Comparison of ENCODE assay signal across 11 cellular contexts in the genomic region with DNA sequence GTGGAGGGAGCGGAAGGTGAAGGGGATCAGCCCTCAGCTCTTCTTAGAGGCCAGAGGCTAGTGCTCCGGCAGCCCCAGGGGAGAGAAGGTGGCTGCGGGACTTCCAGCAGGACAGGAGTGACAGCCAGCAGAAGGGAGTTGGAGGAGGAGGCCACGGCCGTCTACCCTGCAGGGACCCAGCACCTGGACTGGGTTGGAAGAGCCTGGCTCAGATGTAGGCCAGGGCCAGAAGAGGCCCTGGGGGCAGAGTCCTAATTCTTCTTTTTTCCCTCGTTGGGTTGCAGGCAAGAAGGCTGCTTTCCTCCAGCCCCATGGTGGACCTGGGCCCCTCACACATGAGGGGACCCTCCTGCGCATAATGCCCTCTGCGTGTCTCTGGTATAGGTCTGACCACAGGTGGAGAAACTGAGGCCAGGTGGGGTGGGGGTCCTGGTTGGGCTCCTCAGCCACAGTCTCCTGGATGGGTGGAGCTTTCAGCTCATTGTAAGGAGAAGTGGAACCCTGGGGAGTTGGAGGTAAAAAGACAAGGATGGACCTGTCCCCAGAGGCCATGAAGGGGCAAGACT. TPM values are rescaled to one million over a fixed set of nuclear protein-coding genes. Genes with fewer than 3 reads are reported as not detected.
DNase-seq lines count a peak whose midpoint lies in the region; ATAC-seq, FAIRE-seq and TF ChIP-seq lines count a peak whose summit lies in the region.
"Had no signal": no experiment of that assay in that cellular context is flagged by ENCODE, and none has a peak within 500 bp of the region (broad histone marks: within the 10 kb centered on the region; RNA-seq: fewer than 3 reads in every experiment).

No MANE protein-coding gene starts in this region.

- H4K20me1 ChIP-seq in OCI-LY7 (ENCODE audit: insufficient read depth, low read length): no peaks in the 10 kb centered on the region

- H3K79me2 ChIP-seq in OCI-LY7 (ENCODE audit: insufficient read depth, low read depth, low read length): no peaks in the 10 kb centered on the region

- TF ChIP-seq POLR2A in sigmoid colon (IDR thresholded peaks at IDR 0.05) (no peak), GM18505 (IDR thresholded peaks at IDR 0.05; ENCODE audit: borderline replicate concordance, extremely low read depth, insufficient read depth, insufficient read length) (no peak)

- peak overlapping the region; percentile 31 for H3K4me2 ChIP-seq in OCI-LY7 (ENCODE audit: low read length)

- H3K36me3 Mint-ChIP-seq in Caco-2 (ENCODE audit: insufficient read depth, unreplicated experiment): peaks cover 5% of the 10 kb centered on the region

- DNase-seq in GM12864 (ENCODE audit: low read depth): no peak
- no peak for DNase-seq in OCI-LY7 (ENCODE audit: low spot score)
- DNase-seq in sigmoid colon: no peak
- DNase-seq in Caco-2: no peak
- no peak for DNase-seq in urothelium cell line (ENCODE audit: low spot score)
- DNase-seq in NCI-H1092 (lab: John Stamatoyannopoulos, UW): no peak

- CTCF ChIA-PET in OCI-LY7 (lab: Charles Lee; ENCODE audit: unreplicated experiment): no interaction called here
- CTCF ChIA-PET in Caco-2 (lab: Charles Lee): interaction anchor here (2.1 to 2.5 kb wide), 3 partner anchors 21 to 62 kb away, joined by 4 to 14 read pairs (median 7); partner anchors contain the start of genes C1QTNF5 and USP2

- H3K27ac ChIP-seq in OCI-LY7 (ENCODE audit: low read depth, low read length, poor library complexity, severe bottlenecking) (peak overlapping the region; percentile 9), esophagus (ENCODE audit: low read depth in 2 of 2, low read length in 1 of 2) (peak overlapping the region; percentile 89 to 92), sigmoid colon (peak overlapping the region; percentile 93 to 99 (median 96))
- H3K27ac ChIP-seq: SJSA1 had no signal

- H3K27me3 ChIP-seq in esophagus (ENCODE audit: control insufficient read depth in 1 of 2, insufficient read depth in 2 of 2, low read length in 2 of 2) (no peaks in the 10 kb centered on the region), sigmoid colon (no peaks in the 10 kb centered on the region), Caco-2 (replicated peaks; ENCODE audit: control insufficient read depth, insufficient read depth, low read length) (peaks cover 7% of the 10 kb centered on the region)
- H3K27me3 ChIP-seq: SJSA1 had no signal

- no peak for FAIRE-seq in urothelium cell line (lab: Jason Lieb, UNC)

- no peaks in the 10 kb centered on the region for H3K9me3 Mint-ChIP-seq in Caco-2 (ENCODE audit: unreplicated experiment)

- BruUV-seq in OCI-LY7 (replicated peaks; lab: Mats Ljungman, UMichigan): no TSS peak
- no TSS peak for BruUV-seq in Caco-2 (replicated peaks; lab: Mats Ljungman, UMichigan)

- no peak for TF ChIP-seq CTCF in GM12864 (IDR thresholded peaks at IDR 0.05; ENCODE audit: low read depth, low read length, missing control alignments)
- no peak for TF ChIP-seq CTCF in OCI-LY7 (conservative IDR thresholded peaks at IDR 0.05; ENCODE audit: low read length)
- TF ChIP-seq CTCF in sigmoid colon (IDR thresholded peaks at IDR 0.05): no peak
- no peak for TF ChIP-seq CTCF in Caco-2 (IDR thresholded peaks at IDR 0.05; ENCODE audit: insufficient read depth in 1 of 2, low read depth in 1 of 2, low read length in 1 of 2, severe bottlenecking in 1 of 2, unreplicated experiment in 1 of 2)

- peaks cover 58% of the 10 kb centered on the region for H3K4me1 ChIP-seq in OCI-LY7 (ENCODE audit: insufficient read depth, low read length, poor library complexity, severe bottlenecking)
- peaks cover 9 to 25% of the 10 kb centered on the region in 2 donors for H3K4me1 ChIP-seq in esophagus (ENCODE audit: control insufficient read depth in 2 of 2, insufficient read depth in 2 of 2, low read length in 1 of 2)
- H3K4me1 ChIP-seq in sigmoid colon: peaks cover 0 to 87% (median 75%) of the 10 kb centered on the region in 4 donors
- H3K4me1 ChIP-seq in Caco-2: peaks cover 38% of the 10 kb centered on the region

- H3K36me3 ChIP-seq in OCI-LY7 (ENCODE audit: insufficient read depth, low read length) (no peaks in the 10 kb centered on the region), esophagus (ENCODE audit: control insufficient read depth in 2 of 2, insufficient read depth in 2 of 2, low read length in 1 of 2) (peaks cover 0 to 4% of the 10 kb centered on the region in 2 donors), sigmoid colon (peaks cover 0 to 9% (median 4%) of the 10 kb centered on the region in 4 donors), Caco-2 (ENCODE audit: control insufficient read depth, insufficient read depth, low read length) (no peaks in the 10 kb centered on the region)

- no peak overlapping the region for H3K4me3 Mint-ChIP-seq in Caco-2 (ENCODE audit: unreplicated experiment)

- POLR2A ChIA-PET in OCI-LY7 (lab: Charles Lee): interaction anchor here (1.2 kb wide), 1 partner anchor 19 kb away, joined by 3 read pairs; no protein-coding TSS in a partner anchor
- POLR2A ChIA-PET in Caco-2 (lab: Charles Lee): interaction anchor here (0.7 kb wide), 1 partner anchor 26 kb away, joined by 3 read pairs; no protein-coding TSS in a partner anchor

- H2AFZ ChIP-seq in OCI-LY7 (ENCODE audit: low read length): no peak overlapping the region

- H3K4me3 ChIP-seq in GM12864 (ENCODE audit: low read depth, low read length) (peak overlapping the region; percentile 51), OCI-LY7 (ENCODE audit: low read depth, low read length, poor library complexity, severe bottlenecking) (no peak overlapping the region), esophagus (ENCODE audit: low read depth in 1 of 2, low read length in 2 of 2) (no peak overlapping the region), sigmoid colon (no peak overlapping the region), Caco-2 (ENCODE audit: low read depth, low read length) (no peak overlapping the region)
- H3K4me3 ChIP-seq: HAP-1, SJSA1 had no signal

- H3K27me3 Mint-ChIP-seq in Caco-2 (ENCODE audit: insufficient read depth, unreplicated experiment): peaks cover 4% of the 10 kb centered on the region

- no peak overlapping the region for H3K27ac Mint-ChIP-seq in Caco-2 (ENCODE audit: unreplicated experiment)

- ATAC-seq in GM18505 (IDR thresholded peaks at IDR 0.05; ENCODE audit: unreplicated experiment): no peak

- no peaks in the 10 kb centered on the region for H3K9me2 ChIP-seq in OCI-LY7 (ENCODE audit: insufficient read depth, low read length)

- 68 to 80% methylated on average over 8 of the region's 8 CpGs for WGBS in esophagus, 2 donors
- WGBS in sigmoid colon, 2 donors: 76 to 83% methylated on average over 8 of the region's 8 CpGs

- no peak for TF ChIP-seq EP300 in sigmoid colon (IDR thresholded peaks at IDR 0.05)

- no peaks in the 10 kb centered on the region for H3K4me1 Mint-ChIP-seq in Caco-2 (ENCODE audit: low read depth, unreplicated experiment)

- intact Hi-C loops in OCI-LY7 (cut with micrococcal nuclease; ENCODE audit: unreplicated experiment): no loop called here
- intact Hi-C loops in sigmoid colon (cut with DNase I): no loop called here
- intact Hi-C loops in Caco-2 (cut with micrococcal nuclease; ENCODE audit: unreplicated experiment): loop anchor here (10.0 kb wide), 1 partner anchor 114 kb away; the partner anchor contains the start of gene CBL

- no peaks in the 10 kb centered on the region for H3K9me3 ChIP-seq in OCI-LY7 (ENCODE audit: low read length)
- H3K9me3 ChIP-seq in esophagus (ENCODE audit: control insufficient read depth in 2 of 2, insufficient read depth in 1 of 2, low read depth in 1 of 2, low read length in 1 of 2): no peaks in the 10 kb centered on the region
- H3K9me3 ChIP-seq in sigmoid colon: no peaks in the 10 kb centered on the region
- H3K9me3 ChIP-seq in Caco-2: no peaks in the 10 kb centered on the region
- H3K9me3 ChIP-seq: HAP-1, SJSA1 had no signal

RNA-seq across cellular contexts. Expression of gene MCAM, which starts 2.3 kb away (rescaled TPM):
- 0.69 and 2.6 TPM in 2 replicates for total RNA-seq in OCI-LY7 (2014; rRNA removed; shearing (Covaris generic))
- 1.3 and 3.2 TPM in 2 replicates for total RNA-seq in OCI-LY7 (2022)
- polyA plus RNA-seq in esophagus: 10 to 100 TPM; 10.3 to 34.4 TPM
- 1,000 to 10,000 TPM in 1 of 4 donors, 100 to 1,000 TPM in 3; 628 to 1,033 (median 813) TPM for total RNA-seq in sigmoid colon
- polyA plus RNA-seq in sigmoid colon: 10 to 100 TPM in 1 of 3 donors, 1 to 10 TPM in 2; 2.1 to 51.5 (median 4.8) TPM
- 8.3 and 9.8 TPM in 2 replicates for total RNA-seq in Caco-2 (2022)

RNA-seq across cellular contexts. Expression of gene RNF26, which starts 15.1 kb away (rescaled TPM):
- total RNA-seq in OCI-LY7 (2014; rRNA removed; shearing (Covaris generic)): 11.7 and 13.9 TPM in 2 replicates
- total RNA-seq in OCI-LY7 (2022): 52.5 and 56.2 TPM in 2 replicates
- 10 to 100 TPM in 1 of 2 donors, 1 to 10 TPM in 1; 7.4 to 16.2 TPM for polyA plus RNA-seq in esophagus
- total RNA-seq in sigmoid colon: 10 to 100 TPM in 3 of 4 donors, 1 to 10 TPM in 1; 9.8 to 18.3 (median 11.8) TPM
- 10 to 100 TPM in 1 of 3 donors, 1 to 10 TPM in 2; 6.2 to 26.1 (median 7.2) TPM for polyA plus RNA-seq in sigmoid colon
- total RNA-seq in Caco-2 (2022): 85.8 and 92.7 TPM in 2 replicates

RNA-seq across cellular contexts. Expression of gene C1QTNF5, which starts 21.5 kb away (rescaled TPM):
- total RNA-seq in OCI-LY7 (2014; rRNA removed; shearing (Covaris generic)): not detected in 2 replicates
- total RNA-seq in OCI-LY7 (2022): not detected in 2 replicates
- polyA plus RNA-seq in esophagus: 1 to 10 TPM; 4.8 to 6.7 TPM
- 10 to 100 TPM; 23.2 to 35.2 (median 32.4) TPM for total RNA-seq in sigmoid colon
- polyA plus RNA-seq in sigmoid colon: 10 to 100 TPM in 1 of 3 donors, 1 to 10 TPM in 2; 4.9 to 12.5 (median 5.4) TPM
- 0.56 and 1.2 TPM in 2 replicates for total RNA-seq in Caco-2 (2022)

RNA-seq across cellular contexts. Expression of gene MFRP, which starts 27.3 kb away (rescaled TPM):
- total RNA-seq in OCI-LY7 (2014; rRNA removed; shearing (Covaris generic)): not detected in 2 replicates
- not detected in 2 replicates for total RNA-seq in OCI-LY7 (2022)
- polyA plus RNA-seq in esophagus: not detected
- under 1 TPM in 1 of 4 donors, not detected in 3; 0.14 TPM for total RNA-seq in sigmoid colon
- polyA plus RNA-seq in sigmoid colon: not detected
- total RNA-seq in Caco-2 (2022): not detected in 2 replicates
- total RNA-seq: LHCN-M2, SJSA1 had no signal

Comparison
In these comparisons a context has a peak if more than half of its experiments do, and no peak if none do; other contexts are left out.
1. H3K27ac ChIP-seq: peak in every context shown above with its lines; median percentile 96 in sigmoid colon; 90 in esophagus; 9 in OCI-LY7.
2. RNA of gene MCAM, which starts 2.3 kb away (total RNA-seq): 628 to 1,033 TPM in sigmoid colon; 8.3 to 9.8 TPM in Caco-2 and 0.69 to 3.2 TPM in OCI-LY7; every median in the first group is over 10 times any median in the second.
3. RNA of gene C1QTNF5, which starts 21.5 kb away (total RNA-seq): 23.2 to 35.2 TPM in sigmoid colon; 0.56 to 1.2 TPM in Caco-2 and not detected in OCI-LY7; every median in the first group is over 10 times any median in the second.